ENCODE assay signal across 13 cellular contexts in genomic region chrX:102765794-102766193, GRCh38. TPM values are rescaled to one million over a fixed set of nuclear protein-coding genes. Genes with fewer than 3 reads are reported as not detected.
A peak's percentile ranks its signal among the peaks of the same experiment; 100 is the strongest.
DNase-seq lines count a peak whose midpoint lies in the region; ATAC-seq and TF ChIP-seq lines count a peak whose summit lies in the region.
"Had no signal": no experiment of that assay in that cellular context is flagged by ENCODE, and none has a peak within 500 bp of the region (broad histone marks: within the 10 kb centered on the region; RNA-seq: fewer than 3 reads in every experiment).

No MANE protein-coding gene starts in this region.

- no peaks in the 10 kb centered on the region for H3K9me3 Mint-ChIP-seq in effector memory CD8-positive, alpha-beta T cell
- H3K9me3 Mint-ChIP-seq: CD4-positive, alpha-beta memory T cell; neural crest cell had no signal

- H3K4me3 ChIP-seq in epithelial cell of esophagus (ENCODE audit: low read length) = no peak overlapping the region

- no peak overlapping the region for H3K27ac Mint-ChIP-seq in effector memory CD8-positive, alpha-beta T cell

- H3K27me3 Mint-ChIP-seq in effector memory CD8-positive, alpha-beta T cell = no peaks in the 10 kb centered on the region
- H3K27me3 Mint-ChIP-seq: CD4-positive, alpha-beta memory T cell had no signal

- H3K4me1 Mint-ChIP-seq in effector memory CD8-positive, alpha-beta T cell (ENCODE audit: low read depth in 2 of 2) = peaks cover 9 to 12% of the 10 kb centered on the region in 2 donors

- peaks cover 9% of the 10 kb centered on the region for H3K36me3 Mint-ChIP-seq in effector memory CD8-positive, alpha-beta T cell (ENCODE audit: insufficient read depth)

- DNase-seq in DMS 273 (lab: John Stamatoyannopoulos, UW; ENCODE audit: unreplicated experiment) (peak; percentile 82), M059J (ENCODE audit: low read depth) (peak; percentile 82), epithelial cell of esophagus (ENCODE audit: low read depth) (peak; percentile 65), pulmonary artery endothelial cell (ENCODE audit: low read depth, low spot score) (peak; percentile 26), SW480 (ENCODE audit: low spot score) (no peak)
- no peak for DNase-seq in effector memory CD8-positive, alpha-beta T cell
- DNase-seq: activated T-cell treated with anti-CD3 and anti-CD28 coated beads for 4 hours; CD4-positive, alpha-beta memory T cell; NCI-H524 treated with DMSO at 0.1 percent for 48 hours; Right ventricle myocardium superior had no signal

- H3K4me3 Mint-ChIP-seq in effector memory CD8-positive, alpha-beta T cell = no peak overlapping the region
- H3K4me3 Mint-ChIP-seq: CD4-positive, alpha-beta memory T cell; neural crest cell had no signal

- TF ChIP-seq CTCF in epithelial cell of esophagus (IDR thresholded peaks at IDR 0.05; ENCODE audit: insufficient read depth, low read depth, low read length, missing control alignments) = no peak

- ATAC-seq in effector memory CD8-positive, alpha-beta T cell (replicated peaks) = no peak
- ATAC-seq in GM18907 (IDR thresholded peaks at IDR 0.05; ENCODE audit: unreplicated experiment) (no peak), HG03432 (IDR thresholded peaks at IDR 0.05; ENCODE audit: unreplicated experiment) (no peak)

RNA-seq across cellular contexts. Expression of gene GPRASP3, which starts 45.3 kb away (rescaled TPM):
- 3.8 and 8.6 TPM in 2 replicates for total RNA-seq in M059J (2014; rRNA removed; shearing (Covaris generic))
- total RNA-seq in pulmonary artery endothelial cell = 7.6 and 11.4 TPM in 2 replicates

RNA-seq across cellular contexts. Expression of gene GPRASP2, which starts 53.5 kb away (rescaled TPM):
- total RNA-seq in M059J (2014; rRNA removed; shearing (Covaris generic)) = 9.3 and 22.3 TPM in 2 replicates
- 17.6 and 27.4 TPM in 2 replicates for total RNA-seq in pulmonary artery endothelial cell

Comparison
In these comparisons a context has a peak if more than half of its experiments do, and no peak if none do; other contexts are left out.
1. DNase-seq: peak in DMS 273 (single experiment), M059J (single experiment), epithelial cell of esophagus (single experiment) and pulmonary artery endothelial cell (single experiment); none in effector memory CD8-positive, alpha-beta T cell (0 of 3) and SW480 (single experiment).